Comparison of ENCODE assay signal across 7 cellular contexts in the genomic region with DNA sequence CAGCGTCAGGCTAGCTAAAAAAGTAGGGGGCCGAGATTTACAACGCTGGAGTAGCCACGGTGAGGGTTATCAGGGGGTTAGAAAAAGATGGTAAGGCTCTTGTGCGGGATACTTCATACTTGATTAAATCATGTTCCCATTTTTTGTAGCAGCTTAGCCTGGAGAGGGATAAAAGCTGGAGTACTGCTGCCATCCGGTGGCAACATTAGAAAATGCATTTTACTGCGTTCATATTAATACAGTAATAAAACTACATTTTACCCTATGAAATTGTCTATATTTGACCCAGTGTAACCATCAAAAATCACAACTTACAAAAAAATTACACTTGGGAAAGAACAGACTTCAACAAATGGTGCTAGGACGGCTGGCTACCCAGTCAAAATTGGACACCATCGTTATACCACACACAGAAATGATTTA. TPM values are rescaled to one million over a fixed set of nuclear protein-coding genes. Genes with fewer than 3 reads are reported as not detected.
DNase-seq lines count a peak whose midpoint lies in the region; ATAC-seq lines count a peak whose summit lies in the region.

No MANE protein-coding gene starts in this region.

- DNase-seq in EH (ENCODE audit: low read depth): peak; percentile 58
- DNase-seq in LHCN-M2 (ENCODE audit: low read depth): peak; percentile 43
- DNase-seq in SKM-1 (lab: John Stamatoyannopoulos, UW; ENCODE audit: unreplicated experiment): peak; percentile 28
- DNase-seq in dedifferentiated amniotic fluid mesenchymal stem cell (ENCODE audit: extremely low spot score): peak; percentile 52
- DNase-seq in lung microvascular endothelial cell (ENCODE audit: low read depth in 2 of 2): peak; percentile 62 to 73

- no peak for ATAC-seq in GM21737 (IDR thresholded peaks at IDR 0.05; ENCODE audit: unreplicated experiment)
- no peak for ATAC-seq in GM18907 (IDR thresholded peaks at IDR 0.05; ENCODE audit: unreplicated experiment)

RNA-seq across cellular contexts. Expression of a gene that starts 17.3 kb away (rescaled TPM):
- total RNA-seq in LHCN-M2 (2014; rRNA removed) (22.4 and 33.3 TPM in 2 replicates), lung microvascular endothelial cell (22.0 and 26.2 TPM in 2 replicates)
- 15.9 TPM for polyA plus RNA-seq in LHCN-M2 (2012)

RNA-seq across cellular contexts. Expression of a gene that starts 17.4 kb away (rescaled TPM):
- total RNA-seq in LHCN-M2 (2014; rRNA removed): 26.2 and 35.2 TPM in 2 replicates
- polyA plus RNA-seq in LHCN-M2 (2012): 17.2 TPM
- 19.4 and 25.6 TPM in 2 replicates for total RNA-seq in lung microvascular endothelial cell
